Comparison of ENCODE assay signal across 3 cellular contexts in genomic region chr4:143869925-143870324, GRCh38. TPM values are rescaled to one million over a fixed set of nuclear protein-coding genes. Genes with fewer than 3 reads are reported as not detected.
"Had no signal": no experiment of that assay in that cellular context is flagged by ENCODE, and none has a peak within 500 bp of the region (broad histone marks: within the 10 kb centered on the region; RNA-seq: fewer than 3 reads in every experiment).

No MANE protein-coding gene starts in this region.

RNA-seq across cellular contexts. Expression of gene GYPE, which starts 35.4 kb away (rescaled TPM):
- total RNA-seq: HepG2, HT-29, HT1080 had no signal
- polyA plus RNA-seq: HepG2 had no signal
